In genomic region chr9:112076814-112077213, GRCh38 we compare ENCODE assay signal across 1 cellular context.
A peak's percentile ranks its signal among the peaks of the same experiment; 100 is the strongest.
TF ChIP-seq lines count a peak whose summit lies in the region.

No MANE protein-coding gene starts in this region.

TF ChIP-seq in IMR-90, 13 proteins besides CTCF, POLR2A, EP300 and RAD21:
- no peak for TF ChIP-seq ELK1 (IDR thresholded peaks at IDR 0.05; ENCODE audit: borderline replicate concordance, low read depth, low read length)
- TF ChIP-seq CEBPB (IDR thresholded peaks at IDR 0.05; ENCODE audit: low read depth, low read length) = peak; percentile 55
